In the genomic region with DNA sequence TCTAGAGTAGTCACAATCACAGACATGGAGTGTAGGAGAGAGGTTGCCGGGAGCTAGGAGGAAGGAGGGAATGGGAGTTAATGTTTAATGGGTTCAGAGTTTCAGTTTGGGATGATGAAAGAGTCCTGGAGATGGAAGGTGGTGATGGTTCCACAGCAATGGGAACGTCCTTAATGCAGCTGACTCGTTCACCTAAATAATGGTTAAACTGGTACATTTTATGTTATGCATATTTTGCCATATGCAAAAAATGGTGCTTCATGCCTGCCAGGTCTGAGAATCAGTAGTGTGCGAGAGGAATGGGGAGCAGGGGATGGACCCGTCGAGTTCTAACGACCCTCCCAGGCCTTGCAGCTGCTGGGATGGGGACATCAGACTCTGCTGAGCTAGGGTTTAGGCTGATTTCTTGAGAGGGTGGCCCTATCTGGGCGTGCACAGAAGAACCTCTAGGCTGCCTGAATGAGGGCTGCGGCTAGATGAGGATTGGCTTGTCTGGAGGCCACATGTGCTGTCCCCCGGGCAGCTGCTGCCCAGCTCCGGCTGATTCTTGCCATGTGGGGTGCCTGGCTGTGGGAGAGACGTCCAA, we compare ENCODE assay signal across 1 cellular context.
TF ChIP-seq lines count a peak whose summit lies in the region.

No MANE protein-coding gene starts in this region.

TF ChIP-seq in HepG2, 621 proteins besides CTCF, POLR2A, EP300 and RAD21 (continued from another document and continues in another):
- TF ChIP-seq, protein P1, sequence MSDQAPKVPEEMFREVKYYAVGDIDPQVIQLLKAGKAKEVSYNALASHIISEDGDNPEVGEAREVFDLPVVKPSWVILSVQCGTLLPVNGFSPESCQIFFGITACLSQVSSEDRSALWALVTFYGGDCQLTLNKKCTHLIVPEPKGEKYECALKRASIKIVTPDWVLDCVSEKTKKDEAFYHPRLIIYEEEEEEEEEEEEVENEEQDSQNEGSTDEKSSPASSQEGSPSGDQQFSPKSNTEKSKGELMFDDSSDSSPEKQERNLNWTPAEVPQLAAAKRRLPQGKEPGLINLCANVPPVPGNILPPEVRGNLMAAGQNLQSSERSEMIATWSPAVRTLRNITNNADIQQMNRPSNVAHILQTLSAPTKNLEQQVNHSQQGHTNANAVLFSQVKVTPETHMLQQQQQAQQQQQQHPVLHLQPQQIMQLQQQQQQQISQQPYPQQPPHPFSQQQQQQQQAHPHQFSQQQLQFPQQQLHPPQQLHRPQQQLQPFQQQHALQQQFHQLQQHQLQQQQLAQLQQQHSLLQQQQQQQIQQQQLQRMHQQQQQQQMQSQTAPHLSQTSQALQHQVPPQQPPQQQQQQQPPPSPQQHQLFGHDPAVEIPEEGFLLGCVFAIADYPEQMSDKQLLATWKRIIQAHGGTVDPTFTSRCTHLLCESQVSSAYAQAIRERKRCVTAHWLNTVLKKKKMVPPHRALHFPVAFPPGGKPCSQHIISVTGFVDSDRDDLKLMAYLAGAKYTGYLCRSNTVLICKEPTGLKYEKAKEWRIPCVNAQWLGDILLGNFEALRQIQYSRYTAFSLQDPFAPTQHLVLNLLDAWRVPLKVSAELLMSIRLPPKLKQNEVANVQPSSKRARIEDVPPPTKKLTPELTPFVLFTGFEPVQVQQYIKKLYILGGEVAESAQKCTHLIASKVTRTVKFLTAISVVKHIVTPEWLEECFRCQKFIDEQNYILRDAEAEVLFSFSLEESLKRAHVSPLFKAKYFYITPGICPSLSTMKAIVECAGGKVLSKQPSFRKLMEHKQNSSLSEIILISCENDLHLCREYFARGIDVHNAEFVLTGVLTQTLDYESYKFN (CRISPR knock-in tag; conservative IDR thresholded peaks at IDR 0.05) = peak; percentile 59
- TF ChIP-seq ZNF724P (CRISPR knock-in tag; IDR thresholded peaks at IDR 0.05; ENCODE audit: borderline replicate concordance) = 0 out of 2 replicates have a peak, but pooled peaks have one; percentile 63
- TF ChIP-seq RARA (CRISPR knock-in tag; IDR thresholded peaks at IDR 0.05) = no peak
- TF ChIP-seq, protein P2, sequence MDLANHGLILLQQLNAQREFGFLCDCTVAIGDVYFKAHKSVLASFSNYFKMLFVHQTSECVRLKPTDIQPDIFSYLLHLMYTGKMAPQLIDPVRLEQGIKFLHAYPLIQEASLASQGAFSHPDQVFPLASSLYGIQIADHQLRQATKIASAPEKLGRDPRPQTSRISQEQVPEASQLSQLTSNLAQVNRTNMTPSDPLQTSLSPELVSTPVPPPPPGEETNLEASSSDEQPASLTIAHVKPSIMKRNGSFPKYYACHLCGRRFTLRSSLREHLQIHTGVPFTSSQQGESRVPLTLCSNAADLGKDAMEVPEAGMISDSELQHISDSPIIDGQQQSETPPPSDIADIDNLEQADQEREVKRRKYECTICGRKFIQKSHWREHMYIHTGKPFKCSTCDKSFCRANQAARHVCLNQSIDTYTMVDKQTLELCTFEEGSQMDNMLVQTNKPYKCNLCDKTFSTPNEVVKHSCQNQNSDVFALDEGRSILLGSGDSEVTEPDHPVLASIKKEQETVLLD (CRISPR knock-in tag; IDR thresholded peaks at IDR 0.05; ENCODE audit: low read depth) = no peak
- TF ChIP-seq ZNF547 (CRISPR knock-in tag; IDR thresholded peaks at IDR 0.05) = 0 out of 2 replicates have a peak, but pooled peaks have one; percentile 42
- TF ChIP-seq, protein P3, sequence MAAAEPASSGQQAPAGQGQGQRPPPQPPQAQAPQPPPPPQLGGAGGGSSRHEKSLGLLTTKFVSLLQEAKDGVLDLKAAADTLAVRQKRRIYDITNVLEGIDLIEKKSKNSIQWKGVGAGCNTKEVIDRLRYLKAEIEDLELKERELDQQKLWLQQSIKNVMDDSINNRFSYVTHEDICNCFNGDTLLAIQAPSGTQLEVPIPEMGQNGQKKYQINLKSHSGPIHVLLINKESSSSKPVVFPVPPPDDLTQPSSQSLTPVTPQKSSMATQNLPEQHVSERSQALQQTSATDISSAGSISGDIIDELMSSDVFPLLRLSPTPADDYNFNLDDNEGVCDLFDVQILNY (CRISPR knock-in tag; conservative IDR thresholded peaks at IDR 0.05) = no peak
- TF ChIP-seq NPAS2 (CRISPR knock-in tag; IDR thresholded peaks at IDR 0.05; ENCODE audit: borderline replicate concordance) = no peak
- no peak for TF ChIP-seq ZNF766 (CRISPR knock-in tag; IDR thresholded peaks at IDR 0.05; ENCODE audit: borderline replicate concordance)
- no peak for TF ChIP-seq STAT6 (CRISPR knock-in tag; IDR thresholded peaks at IDR 0.05; ENCODE audit: borderline replicate concordance)
- no peak for TF ChIP-seq AGO1 (IDR thresholded peaks at IDR 0.05; ENCODE audit: low read depth, low read length, poor library complexity, severe bottlenecking)
- no peak for TF ChIP-seq TBX3 (IDR thresholded peaks at IDR 0.05; ENCODE audit: borderline replicate concordance)
- TF ChIP-seq, protein P4, sequence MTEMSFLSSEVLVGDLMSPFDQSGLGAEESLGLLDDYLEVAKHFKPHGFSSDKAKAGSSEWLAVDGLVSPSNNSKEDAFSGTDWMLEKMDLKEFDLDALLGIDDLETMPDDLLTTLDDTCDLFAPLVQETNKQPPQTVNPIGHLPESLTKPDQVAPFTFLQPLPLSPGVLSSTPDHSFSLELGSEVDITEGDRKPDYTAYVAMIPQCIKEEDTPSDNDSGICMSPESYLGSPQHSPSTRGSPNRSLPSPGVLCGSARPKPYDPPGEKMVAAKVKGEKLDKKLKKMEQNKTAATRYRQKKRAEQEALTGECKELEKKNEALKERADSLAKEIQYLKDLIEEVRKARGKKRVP (CRISPR knock-in tag; IDR thresholded peaks at IDR 0.05) = peak in 1 of 2 experiments; percentile 93; a peak in 2 of 4 replicates
- no peak for TF ChIP-seq ZNF160 (CRISPR knock-in tag; IDR thresholded peaks at IDR 0.05)
- TF ChIP-seq MEIS2 (CRISPR knock-in tag; IDR thresholded peaks at IDR 0.05) = no peak
- no peak for TF ChIP-seq ZNF34 (CRISPR knock-in tag; IDR thresholded peaks at IDR 0.05; ENCODE audit: borderline replicate concordance)
- TF ChIP-seq AHR (CRISPR knock-in tag; IDR thresholded peaks at IDR 0.05) = no peak
- TF ChIP-seq PHF5A (CRISPR knock-in tag; IDR thresholded peaks at IDR 0.05; ENCODE audit: low read depth, unreplicated experiment) = no peak
- TF ChIP-seq, protein P5, sequence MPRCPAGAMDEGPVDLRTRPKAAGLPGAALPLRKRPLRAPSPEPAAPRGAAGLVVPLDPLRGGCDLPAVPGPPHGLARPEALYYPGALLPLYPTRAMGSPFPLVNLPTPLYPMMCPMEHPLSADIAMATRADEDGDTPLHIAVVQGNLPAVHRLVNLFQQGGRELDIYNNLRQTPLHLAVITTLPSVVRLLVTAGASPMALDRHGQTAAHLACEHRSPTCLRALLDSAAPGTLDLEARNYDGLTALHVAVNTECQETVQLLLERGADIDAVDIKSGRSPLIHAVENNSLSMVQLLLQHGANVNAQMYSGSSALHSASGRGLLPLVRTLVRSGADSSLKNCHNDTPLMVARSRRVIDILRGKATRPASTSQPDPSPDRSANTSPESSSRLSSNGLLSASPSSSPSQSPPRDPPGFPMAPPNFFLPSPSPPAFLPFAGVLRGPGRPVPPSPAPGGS (CRISPR knock-in tag; IDR thresholded peaks at IDR 0.05) = peak; percentile 29; the same call in 1 of the 2 replicates
- no peak for TF ChIP-seq KLF12 (CRISPR knock-in tag; IDR thresholded peaks at IDR 0.05; ENCODE audit: borderline replicate concordance)
- TF ChIP-seq, protein P6, sequence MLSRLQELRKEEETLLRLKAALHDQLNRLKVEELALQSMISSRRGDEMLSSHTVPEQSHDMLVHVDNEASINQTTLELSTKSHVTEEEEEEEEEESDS (CRISPR knock-in tag; IDR thresholded peaks at IDR 0.05; ENCODE audit: borderline replicate concordance) = no peak
- TF ChIP-seq EZH2 (conservative IDR thresholded peaks at IDR 0.05; ENCODE audit: low read depth, low read length) = no peak
- 0 out of 2 replicates have a peak, but pooled peaks have one; percentile 42 for TF ChIP-seq ZNF33B (CRISPR knock-in tag; IDR thresholded peaks at IDR 0.05)
- no peak for TF ChIP-seq ZNF264 (CRISPR knock-in tag; IDR thresholded peaks at IDR 0.05)
- 0 out of 2 replicates have a peak, but pooled peaks have one; percentile 31 for TF ChIP-seq ZSCAN29 (CRISPR knock-in tag; conservative IDR thresholded peaks at IDR 0.05)
- TF ChIP-seq KLF13 (CRISPR knock-in tag; IDR thresholded peaks at IDR 0.05) = no peak
- TF ChIP-seq, protein P7, sequence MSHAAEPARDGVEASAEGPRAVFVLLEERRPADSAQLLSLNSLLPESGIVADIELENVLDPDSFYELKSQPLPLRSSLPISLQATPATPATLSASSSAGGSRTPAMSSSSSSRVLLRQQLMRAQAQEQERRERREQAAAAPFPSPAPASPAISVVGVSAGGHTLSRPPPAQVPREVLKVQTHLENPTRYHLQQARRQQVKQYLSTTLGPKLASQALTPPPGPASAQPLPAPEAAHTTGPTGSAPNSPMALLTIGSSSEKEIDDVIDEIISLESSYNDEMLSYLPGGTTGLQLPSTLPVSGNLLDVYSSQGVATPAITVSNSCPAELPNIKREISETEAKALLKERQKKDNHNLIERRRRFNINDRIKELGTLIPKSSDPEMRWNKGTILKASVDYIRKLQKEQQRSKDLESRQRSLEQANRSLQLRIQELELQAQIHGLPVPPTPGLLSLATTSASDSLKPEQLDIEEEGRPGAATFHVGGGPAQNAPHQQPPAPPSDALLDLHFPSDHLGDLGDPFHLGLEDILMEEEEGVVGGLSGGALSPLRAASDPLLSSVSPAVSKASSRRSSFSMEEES (CRISPR knock-in tag; IDR thresholded peaks at IDR 0.05) = no peak
- no peak; the same call in 1 of the 2 replicates for TF ChIP-seq PHF8 (CRISPR knock-in tag; IDR thresholded peaks at IDR 0.05)
- TF ChIP-seq, protein P8, sequence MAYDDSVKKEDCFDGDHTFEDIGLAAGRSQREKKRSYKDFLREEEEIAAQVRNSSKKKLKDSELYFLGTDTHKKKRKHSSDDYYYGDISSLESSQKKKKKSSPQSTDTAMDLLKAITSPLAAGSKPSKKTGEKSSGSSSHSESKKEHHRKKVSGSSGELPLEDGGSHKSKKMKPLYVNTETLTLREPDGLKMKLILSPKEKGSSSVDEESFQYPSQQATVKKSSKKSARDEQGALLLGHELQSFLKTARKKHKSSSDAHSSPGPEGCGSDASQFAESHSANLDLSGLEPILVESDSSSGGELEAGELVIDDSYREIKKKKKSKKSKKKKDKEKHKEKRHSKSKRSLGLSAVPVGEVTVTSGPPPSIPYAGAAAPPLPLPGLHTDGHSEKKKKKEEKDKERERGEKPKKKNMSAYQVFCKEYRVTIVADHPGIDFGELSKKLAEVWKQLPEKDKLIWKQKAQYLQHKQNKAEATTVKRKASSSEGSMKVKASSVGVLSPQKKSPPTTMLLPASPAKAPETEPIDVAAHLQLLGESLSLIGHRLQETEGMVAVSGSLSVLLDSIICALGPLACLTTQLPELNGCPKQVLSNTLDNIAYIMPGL (CRISPR knock-in tag; IDR thresholded peaks at IDR 0.05; ENCODE audit: borderline replicate concordance in 1 of 2, low read depth in 1 of 2) = no peak
- TF ChIP-seq CHD4 (IDR thresholded peaks at IDR 0.05; ENCODE audit: borderline replicate concordance, low read length) = no peak
- no peak for TF ChIP-seq ARID2 (CRISPR knock-in tag; IDR thresholded peaks at IDR 0.05; ENCODE audit: borderline replicate concordance)
- TF ChIP-seq MAF1 (CRISPR knock-in tag; IDR thresholded peaks at IDR 0.05; ENCODE audit: borderline replicate concordance) = no peak
- TF ChIP-seq JUN (CRISPR knock-in tag; IDR thresholded peaks at IDR 0.05) = no peak
- TF ChIP-seq SMARCC2 (IDR thresholded peaks at IDR 0.05) = no peak
- TF ChIP-seq CSRNP1 (CRISPR knock-in tag; IDR thresholded peaks at IDR 0.05) = no peak
